1 cellular context compared by ENCODE assay signal in genomic region chr19:44712864-44713515, GRCh38.
TF ChIP-seq lines count a peak whose summit lies in the region.

No MANE protein-coding gene starts in this region.

TF ChIP-seq in Ishikawa, 13 proteins besides CTCF, POLR2A, EP300 and RAD21 (continued from another document):
- TF ChIP-seq FOXM1 (IDR thresholded peaks at IDR 0.05; ENCODE audit: borderline replicate concordance, low read depth), result no peak
- peak; percentile 89 for TF ChIP-seq USF1 (IDR thresholded peaks at IDR 0.05)
